ENCODE assay signal across 26 cellular contexts in the genomic region with DNA sequence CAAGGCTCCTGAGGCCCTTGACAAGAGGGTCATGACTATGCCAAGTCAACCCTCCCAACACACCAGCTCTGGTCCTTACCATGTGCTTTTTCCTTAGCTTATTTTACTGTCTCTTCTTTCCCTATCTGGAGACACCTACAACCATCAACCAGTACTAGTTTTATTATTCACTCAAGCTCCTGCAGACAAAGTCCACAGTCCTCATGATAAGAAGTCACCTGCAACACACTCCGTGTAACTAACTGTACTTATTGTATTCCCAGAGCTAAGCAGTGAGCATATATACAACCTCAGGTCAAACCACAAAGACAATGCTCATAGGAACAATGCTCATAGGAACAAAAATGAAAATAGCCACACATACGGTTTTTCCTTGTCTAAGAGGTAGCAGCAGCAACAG.
"Had no signal": no experiment of that assay in that cellular context is flagged by ENCODE, and none has a peak within 500 bp of the region (broad histone marks: within the 10 kb centered on the region; RNA-seq: fewer than 3 reads in every experiment).

No MANE protein-coding gene starts in this region.

- H3K4me1 ChIP-seq: gastrocnemius medialis had no signal

- H3K9me3 Mint-ChIP-seq: activated naive CD4-positive, alpha-beta T cell treated with anti-CD3 and anti-CD28 coated beads, Interleukin-2, amount 50 U/mL, for 72 hours; activated T-cell treated with anti-CD3 and anti-CD28 coated beads, Interleukin-2, amount 50 U/mL, for 4 hours; activated T-helper 2 cell treated with anti-CD3 and anti-CD28 coated beads, Interferon-gamma antibody, Interleukin-2, Interleukin-4, amounts not matched to agents 10 μg/mL and 5 μg/mL and 100 μg/mL, durations not matched to agents 14 hours and 24 hours and 36 hours; natural killer cell treated with Interleukin-12 subunit alpha and Interleukin-12 subunit beta and Interleukin-15 and Interleukin-18, amount 100 ng/mL, for 72 hours; stimulated activated naive B cell treated with anti-CD40 and anti-IgM and Interleukin-4, amounts not matched to agents 10 μg/mL and 1 μg/mL and 100 μg/mL, for 72 hours had no signal

- H3K4me3 Mint-ChIP-seq: activated T-cell treated with anti-CD3 and anti-CD28 coated beads, Interleukin-2, amount 50 U/mL, for 4 hours; natural killer cell treated with Interleukin-12 subunit alpha and Interleukin-12 subunit beta and Interleukin-15 and Interleukin-18, amount 100 ng/mL, for 72 hours; stimulated activated naive B cell treated with anti-CD40 and anti-IgM and Interleukin-4, amounts not matched to agents 10 μg/mL and 1 μg/mL and 100 μg/mL, for 72 hours had no signal

- H3K4me3 ChIP-seq: adrenal gland, body of pancreas, cardiac muscle cell, coronary artery, dorsolateral prefrontal cortex, gastrocnemius medialis, left ventricle myocardium inferior, lung, sigmoid colon, smooth muscle cell, tibial nerve had no signal

- DNase-seq: activated CD4-positive, alpha-beta T cell treated with anti-CD3 and anti-CD28 coated beads for 48 hours; activated T-cell treated with anti-CD3 and anti-CD28 coated beads, Interleukin-2, amount 50 U/mL, for 4 hours; adrenal gland; body of pancreas; dorsolateral prefrontal cortex; effector memory CD4-positive, alpha-beta T cell; erythroblast; gastrocnemius medialis; glutamatergic neuron; left ventricle myocardium inferior; mesendoderm; stimulated activated CD4-positive, alpha-beta T cell treated with anti-CD3 and anti-CD28 coated beads, Interleukin-1b, Interleukin-23, amount 100 ng/mL, for 48 hours; stimulated activated CD4-positive, alpha-beta T cell treated with anti-CD3 and anti-CD28 coated beads, Interleukin-4, amount 100 ng/mL, for 4 hours; stimulated activated CD8-positive, alpha-beta memory T cell treated with anti-CD3 and anti-CD28 coated beads, Interleukin-4, amount 100 ng/mL, for 48 hours; stimulated activated naive B cell treated with anti-CD40 and anti-IgM and Interleukin-4, amounts not matched to agents 10 μg/mL and 1 μg/mL and 100 μg/mL, for 72 hours had no signal

- H3K9me3 ChIP-seq: adrenal gland, body of pancreas, gastrocnemius medialis, left ventricle myocardium inferior, sigmoid colon, tibial nerve had no signal

- H3K27ac Mint-ChIP-seq: activated T-helper 2 cell treated with anti-CD3 and anti-CD28 coated beads, Interferon-gamma antibody, Interleukin-2, Interleukin-4, amounts not matched to agents 10 μg/mL and 5 μg/mL and 100 μg/mL, durations not matched to agents 14 hours and 24 hours and 36 hours; natural killer cell treated with Interleukin-12 subunit alpha and Interleukin-12 subunit beta and Interleukin-15 and Interleukin-18, amount 100 ng/mL, for 72 hours had no signal

- H3K27me3 ChIP-seq: adrenal gland, body of pancreas, dorsolateral prefrontal cortex, gastrocnemius medialis, sigmoid colon, tibial nerve had no signal

- H3K27ac ChIP-seq: adrenal gland, body of pancreas, cardiac muscle cell, coronary artery, dorsolateral prefrontal cortex, gastrocnemius medialis, left ventricle myocardium inferior, sigmoid colon, tibial nerve, VCaP had no signal

- ATAC-seq: activated CD4-positive, CD25-positive, alpha-beta regulatory T cell treated with anti-CD3 and anti-CD28 coated beads, Interleukin-2, amount 50 U/mL, for 24 hours; activated naive CD4-positive, alpha-beta T cell treated with anti-CD3 and anti-CD28 coated beads, Interleukin-2, amount 50 U/mL, for 72 hours; activated T-cell treated with anti-CD3 and anti-CD28 coated beads, Interleukin-2, amount 50 U/mL, for 4 hours; body of pancreas; gastrocnemius medialis; natural killer cell treated with Interleukin-12 subunit alpha and Interleukin-12 subunit beta and Interleukin-15 and Interleukin-18, amount 100 ng/mL, for 72 hours; stimulated activated naive B cell treated with anti-CD40 and anti-IgM and Interleukin-4, amounts not matched to agents 10 μg/mL and 1 μg/mL and 100 μg/mL, for 72 hours had no signal

- H3K27me3 Mint-ChIP-seq: natural killer cell treated with Interleukin-12 subunit alpha and Interleukin-12 subunit beta and Interleukin-15 and Interleukin-18, amount 100 ng/mL, for 72 hours; stimulated activated naive B cell treated with anti-CD40 and anti-IgM and Interleukin-4, amounts not matched to agents 10 μg/mL and 1 μg/mL and 100 μg/mL, for 72 hours had no signal
